In the genomic region with DNA sequence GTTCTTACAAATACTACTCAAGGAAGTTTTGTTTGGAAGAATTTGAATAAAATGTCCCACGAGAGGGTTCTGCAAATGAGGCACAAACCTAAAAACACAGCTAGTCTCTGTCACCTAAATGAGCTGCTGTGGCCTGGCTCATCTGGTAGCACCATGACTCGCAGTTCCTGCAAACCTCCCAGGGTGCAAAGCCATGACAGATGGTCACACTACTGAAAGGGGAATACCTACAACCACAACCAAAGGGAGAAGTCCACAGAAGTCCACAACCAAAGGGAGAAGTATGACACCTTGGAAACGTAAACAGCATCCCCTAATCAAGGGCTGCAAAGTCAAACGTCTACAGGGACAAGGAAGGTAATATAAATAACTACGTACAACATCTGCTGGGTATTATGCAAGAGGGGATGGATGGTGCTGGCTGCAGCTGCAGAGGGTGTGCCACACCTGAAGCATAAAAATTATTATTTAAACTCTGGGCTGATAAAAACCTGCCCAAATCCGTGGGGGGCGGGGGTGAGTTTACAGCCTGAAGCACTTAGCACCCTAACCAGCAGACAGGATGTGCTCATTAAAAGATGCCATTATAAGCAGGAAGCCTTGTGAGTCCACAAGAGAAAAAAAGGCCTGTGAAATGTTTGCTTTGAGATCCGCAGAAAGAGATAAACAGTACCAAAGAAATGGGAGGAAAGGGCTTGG, we compare ENCODE assay signal across 11 cellular contexts.
DNase-seq lines count a peak whose midpoint lies in the region; ATAC-seq, FAIRE-seq and TF ChIP-seq lines count a peak whose summit lies in the region.
"Had no signal": no experiment of that assay in that cellular context is flagged by ENCODE, and none has a peak within 500 bp of the region (broad histone marks: within the 10 kb centered on the region; RNA-seq: fewer than 3 reads in every experiment).

No MANE protein-coding gene starts in this region.

- H3K36me3 ChIP-seq in HUES6 (ENCODE audit: control insufficient read depth, insufficient read depth, low read length) (no peaks in the 10 kb centered on the region), HepG2 (replicated peaks in 1 of 2; ENCODE audit: control insufficient read depth in 1 of 2, insufficient read depth in 2 of 2, low read length in 2 of 2) (no peaks in the 10 kb centered on the region; a peak in 1 of 5 replicates)

- peaks cover 39% of the 10 kb centered on the region for H4K20me1 ChIP-seq in HepG2 (ENCODE audit: insufficient read depth, low read length)

- no peak for TF ChIP-seq CTCF in HepG2 (CRISPR knock-in tag; IDR thresholded peaks at IDR 0.05)

- no peak for TF ChIP-seq POLR2A in HepG2 (IDR thresholded peaks at IDR 0.05; ENCODE audit: insufficient read depth in 1 of 2, low read depth in 2 of 2, low read length in 2 of 2)

- H3K9me3 ChIP-seq in HUES6 (ENCODE audit: control insufficient read depth, insufficient read depth, low read depth, low read length) (no peaks in the 10 kb centered on the region), HepG2 (ENCODE audit: low read length) (no peaks in the 10 kb centered on the region)

- POLR2A ChIA-PET in HepG2 (lab: Yijun Ruan, JAX), result no interaction called here

- TF ChIP-seq EP300 in HepG2 (IDR thresholded peaks at IDR 0.05; ENCODE audit: low read depth in 2 of 2, low read length in 2 of 2), result peak in 1 of 2 experiments; percentile 20; a peak in 1 of 4 replicates
- no peak for TF ChIP-seq EP300 in HepG2 (CRISPR knock-in tag; IDR thresholded peaks at IDR 0.05; ENCODE audit: borderline replicate concordance)

- no peaks in the 10 kb centered on the region for H3K36me3 Mint-ChIP-seq in stimulated activated naive B cell treated with anti-CD40 and anti-IgM and Interleukin-4, amounts not matched to agents 10 μg/mL and 1 μg/mL and 100 μg/mL, for 72 hours
- H3K36me3 Mint-ChIP-seq: activated naive CD4-positive, alpha-beta T cell treated with anti-CD3 and anti-CD28 coated beads, Interleukin-2, amount 50 U/mL, for 24 hours had no signal

- H3K27me3 ChIP-seq in HUES6 (ENCODE audit: control insufficient read depth, insufficient read depth, low read length), result no peaks in the 10 kb centered on the region
- H3K27me3 ChIP-seq in HepG2 (ENCODE audit: control insufficient read depth in 1 of 2, insufficient read depth in 2 of 2, low read length in 2 of 2), result no peaks in the 10 kb centered on the region

- H3K27me3 Mint-ChIP-seq in stimulated activated naive B cell treated with anti-CD40 and anti-IgM and Interleukin-4, amounts not matched to agents 10 μg/mL and 1 μg/mL and 100 μg/mL, for 72 hours, result no peaks in the 10 kb centered on the region
- H3K27me3 Mint-ChIP-seq: activated naive CD4-positive, alpha-beta T cell treated with anti-CD3 and anti-CD28 coated beads, Interleukin-2, amount 50 U/mL, for 24 hours had no signal

- peak; percentile 30 for FAIRE-seq in HepG2 (lab: Jason Lieb, UNC)
- no peak for FAIRE-seq in GM19239 (lab: Jason Lieb, UNC)

- H3K4me1 Mint-ChIP-seq in stimulated activated naive B cell treated with anti-CD40 and anti-IgM and Interleukin-4, amounts not matched to agents 10 μg/mL and 1 μg/mL and 100 μg/mL, for 72 hours, result no peaks in the 10 kb centered on the region
- H3K4me1 Mint-ChIP-seq: activated naive CD4-positive, alpha-beta T cell treated with anti-CD3 and anti-CD28 coated beads, Interleukin-2, amount 50 U/mL, for 24 hours had no signal

- H3K9ac ChIP-seq in HUES6 (ENCODE audit: low read length) (no peak overlapping the region), HepG2 (ENCODE audit: insufficient read depth, low read depth, low read length) (no peak overlapping the region)

- DNase-seq in DMS53 treated with DMSO at 0.1 percent for 48 hours (lab: John Stamatoyannopoulos, UW; ENCODE audit: unreplicated experiment), result peak; percentile 15
- DNase-seq in SHP77 (lab: John Stamatoyannopoulos, UW), result peak; percentile 52 to 78
- DNase-seq in HepG2 (ENCODE audit: low spot score), result no peak
- no peak for DNase-seq in GM19239 (ENCODE audit: insufficient read length, low spot score)
- no peak for DNase-seq in CD1c-positive myeloid dendritic cell (ENCODE audit: extremely low spot score)
- DNase-seq in stimulated activated naive B cell treated with anti-CD40 and anti-IgM and Interleukin-4, amounts not matched to agents 10 μg/mL and 1 μg/mL and 100 μg/mL, for 72 hours, result no peak
- DNase-seq: Kasumi-1, midbrain had no signal

- ATAC-seq in HepG2 (no peak; the same call in 2 of the 3 replicates), HG03378 (IDR thresholded peaks at IDR 0.05; ENCODE audit: unreplicated experiment) (no peak)
- no peak for ATAC-seq in stimulated activated naive B cell treated with anti-CD40 and anti-IgM and Interleukin-4, amounts not matched to agents 10 μg/mL and 1 μg/mL and 100 μg/mL, for 72 hours (replicated peaks)

- in situ Hi-C loops in HepG2 (cut with HindIII; ENCODE audit: extremely low pct_ligation_motif_present, low pct_unique_long_range_greater_than_20kb), result no loop called here

- no peak for TF ChIP-seq RAD21 in HepG2 (CRISPR knock-in tag; IDR thresholded peaks at IDR 0.05)

- no peak overlapping the region for H3K27ac ChIP-seq in HUES6 (ENCODE audit: low read depth, low read length)
- H3K27ac ChIP-seq in HepG2 (ENCODE audit: extremely low read length, insufficient read depth, low read length), result no peak overlapping the region

- H3K27ac Mint-ChIP-seq in stimulated activated naive B cell treated with anti-CD40 and anti-IgM and Interleukin-4, amounts not matched to agents 10 μg/mL and 1 μg/mL and 100 μg/mL, for 72 hours, result no peak overlapping the region
- H3K27ac Mint-ChIP-seq: activated naive CD4-positive, alpha-beta T cell treated with anti-CD3 and anti-CD28 coated beads, Interleukin-2, amount 50 U/mL, for 24 hours had no signal

- peaks cover 34% of the 10 kb centered on the region for H3K4me1 ChIP-seq in HUES6 (ENCODE audit: control insufficient read depth, insufficient read depth, low read length)
- peaks cover 43% of the 10 kb centered on the region for H3K4me1 ChIP-seq in HepG2 (ENCODE audit: insufficient read depth, low read length)

- WGBS in HepG2 (ENCODE audit: low lambda C conversion rate), result 51% methylated on average over 8 of the region's 8 CpGs

- H3K79me2 ChIP-seq in HepG2 (ENCODE audit: insufficient read depth, low read length), result peaks cover 47% of the 10 kb centered on the region

- CTCF ChIA-PET in HepG2 (lab: Yijun Ruan, JAX; ENCODE audit: low intra/inter-chr PET ratio, low total read pairs), result no interaction called here

- intact Hi-C loops in HepG2 (cut with micrococcal nuclease; ENCODE audit: unreplicated experiment), result no loop called here

- H3K4me3 Mint-ChIP-seq in stimulated activated naive B cell treated with anti-CD40 and anti-IgM and Interleukin-4, amounts not matched to agents 10 μg/mL and 1 μg/mL and 100 μg/mL, for 72 hours, result no peak overlapping the region
- H3K4me3 Mint-ChIP-seq: activated naive CD4-positive, alpha-beta T cell treated with anti-CD3 and anti-CD28 coated beads, Interleukin-2, amount 50 U/mL, for 24 hours had no signal

- H3K4me2 ChIP-seq in HepG2 (ENCODE audit: low read depth, low read length), result peak overlapping the region; percentile 34; the same call in 1 of the 2 replicates

- no peak overlapping the region for H2AFZ ChIP-seq in HepG2 (ENCODE audit: low read length)

- BruUV-seq in HepG2 (replicated peaks; lab: Mats Ljungman, UMichigan), result no TSS peak

- peaks cover 0 to 3% of the 10 kb centered on the region in 2 donors for H3K9me3 Mint-ChIP-seq in stimulated activated naive B cell treated with anti-CD40 and anti-IgM and Interleukin-4, amounts not matched to agents 10 μg/mL and 1 μg/mL and 100 μg/mL, for 72 hours
- H3K9me3 Mint-ChIP-seq: activated naive CD4-positive, alpha-beta T cell treated with anti-CD3 and anti-CD28 coated beads, Interleukin-2, amount 50 U/mL, for 24 hours had no signal

- H3K4me3 ChIP-seq in HUES6 (ENCODE audit: low read depth, low read length), result peak overlapping the region; percentile 0; the same call in 1 of the 2 replicates
- no peak overlapping the region for H3K4me3 ChIP-seq in HepG2 (replicated peaks in 1 of 3; ENCODE audit: insufficient read depth in 1 of 3, low read depth in 2 of 3, low read length in 3 of 3)

TF ChIP-seq in HepG2, 621 proteins besides CTCF, POLR2A, EP300 and RAD21:
- no peak for TF ChIP-seq RELA (CRISPR knock-in tag; IDR thresholded peaks at IDR 0.05)
- TF ChIP-seq CEBPG (CRISPR knock-in tag; IDR thresholded peaks at IDR 0.05), result 0 out of 2 replicates have a peak, but pooled peaks have one; percentile 23
- TF ChIP-seq MED1 (CRISPR knock-in tag; IDR thresholded peaks at IDR 0.05), result 0 out of 2 replicates have a peak, but pooled peaks have one; percentile 30
- peak; percentile 64; the same call in 1 of the 2 replicates for TF ChIP-seq PPARG (CRISPR knock-in tag; conservative IDR thresholded peaks at IDR 0.05)
- TF ChIP-seq ETV5 (CRISPR knock-in tag; IDR thresholded peaks at IDR 0.05; ENCODE audit: borderline replicate concordance), result peak; percentile 43; the same call in 1 of the 2 replicates
- TF ChIP-seq CEBPB (IDR thresholded peaks at IDR 0.05; ENCODE audit: borderline replicate concordance, low read depth, low read length), result peak; percentile 17; the same call in 1 of the 2 replicates
- TF ChIP-seq TBX2 (CRISPR knock-in tag; IDR thresholded peaks at IDR 0.05; ENCODE audit: borderline replicate concordance), result peak; percentile 38; the same call in 1 of the 2 replicates
- no peak for TF ChIP-seq SOX13 (IDR thresholded peaks at IDR 0.05)
- TF ChIP-seq SOX13 (CRISPR knock-in tag; conservative IDR thresholded peaks at IDR 0.05 in 1 of 2, IDR thresholded peaks at IDR 0.05 in 1 of 2), result peak in 1 of 2 experiments; percentile 7; a peak in 1 of 4 replicates
- TF ChIP-seq ZNF382 (CRISPR knock-in tag; IDR thresholded peaks at IDR 0.05; ENCODE audit: borderline replicate concordance), result no peak

Comparison
In these comparisons a context has a peak if more than half of its experiments do, and no peak if none do; other contexts are left out.
1. DNase-seq: peak in DMS53 treated with DMSO at 0.1 percent for 48 hours (single experiment) and SHP77 (2 of 2); none in HepG2 (single experiment), GM19239 (single experiment), CD1c-positive myeloid dendritic cell (single experiment) and stimulated activated naive B cell treated with anti-CD40 and anti-IgM and Interleukin-4, amounts not matched to agents 10 μg/mL and 1 μg/mL and 100 μg/mL, for 72 hours (single experiment).